Comparison of ENCODE assay signal across 13 cellular contexts in the genomic region with DNA sequence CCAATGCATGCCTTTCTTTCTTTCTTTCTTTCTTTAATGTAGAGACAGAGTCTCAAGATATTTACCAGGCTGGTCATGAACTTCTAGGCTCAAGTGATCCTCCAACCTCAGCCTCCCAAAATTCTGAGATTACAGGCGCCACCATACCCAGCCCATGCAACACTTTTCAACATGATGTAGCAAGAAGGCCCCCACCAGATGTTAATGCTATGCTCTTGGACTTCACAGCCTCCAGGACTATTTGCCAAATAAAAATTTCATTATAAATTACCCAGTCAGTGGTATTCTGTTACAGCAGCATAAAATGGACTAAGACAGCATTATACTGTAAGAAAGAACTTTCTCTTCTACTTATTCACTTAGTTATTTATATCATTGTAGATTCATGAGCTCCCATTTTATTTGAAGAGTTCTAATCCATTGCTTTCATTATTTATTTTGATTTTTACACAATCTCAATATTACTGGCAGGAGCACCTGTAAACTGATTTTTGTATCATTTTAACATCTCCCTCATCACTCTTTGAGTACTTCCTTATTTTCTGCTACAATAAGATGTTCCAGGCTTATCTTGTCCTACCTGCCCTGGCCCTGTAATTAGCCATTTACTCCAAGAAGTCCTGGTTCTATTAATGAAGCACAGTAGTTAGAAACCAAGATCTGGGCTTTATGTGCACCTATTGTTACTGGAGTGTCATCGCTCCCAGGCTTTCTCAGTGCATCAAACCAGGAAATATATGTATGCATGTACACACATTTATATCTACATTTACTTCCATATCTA.
"Had no signal": no experiment of that assay in that cellular context is flagged by ENCODE, and none has a peak within 500 bp of the region (broad histone marks: within the 10 kb centered on the region; RNA-seq: fewer than 3 reads in every experiment).

No MANE protein-coding gene starts in this region.

- DNase-seq: activated CD4-positive, alpha-beta T cell treated with anti-CD3 and anti-CD28 coated beads for 1 hour; activated CD4-positive, alpha-beta T cell treated with anti-CD3 and anti-CD28 coated beads, Interleukin-2, amount 50 U/mL, for 48 hours; activated gamma-delta T cell; cortex of kidney; effector CD8-positive, alpha-beta T cell; left ventricle myocardium superior; ovary; stimulated activated CD4-positive, alpha-beta T cell treated with anti-CD3 and anti-CD28 coated beads, Interleukin-2, amount 100 ng/mL, for 48 hours; T-helper 1 cell had no signal

- H3K27ac Mint-ChIP-seq: brain, neural progenitor cell had no signal

- H3K27me3 ChIP-seq: gastroesophageal sphincter, ovary had no signal

- ATAC-seq: gastroesophageal sphincter, left ventricle myocardium superior had no signal

- H3K4me1 ChIP-seq: neural progenitor cell had no signal

- H2AFZ ChIP-seq: neural progenitor cell had no signal

- H3K36me3 Mint-ChIP-seq: brain, neural progenitor cell had no signal

- H3K9me3 ChIP-seq: gastroesophageal sphincter, ovary had no signal

- H3K9ac ChIP-seq: neural progenitor cell had no signal

- H3K9me3 Mint-ChIP-seq: central memory CD8-positive, alpha-beta T cell had no signal

- H3K4me3 ChIP-seq: gastroesophageal sphincter, neural progenitor cell, ovary had no signal

- H3K4me2 ChIP-seq: neural progenitor cell had no signal

- H3K27me3 Mint-ChIP-seq: central memory CD8-positive, alpha-beta T cell had no signal

- H3K4me3 Mint-ChIP-seq: brain; central memory CD8-positive, alpha-beta T cell; neural progenitor cell had no signal

- H3K36me3 ChIP-seq: gastroesophageal sphincter, neural progenitor cell, ovary had no signal

- H3K27ac ChIP-seq: gastroesophageal sphincter, neural progenitor cell, ovary had no signal
